12 cellular contexts compared by ENCODE assay signal in the genomic region with DNA sequence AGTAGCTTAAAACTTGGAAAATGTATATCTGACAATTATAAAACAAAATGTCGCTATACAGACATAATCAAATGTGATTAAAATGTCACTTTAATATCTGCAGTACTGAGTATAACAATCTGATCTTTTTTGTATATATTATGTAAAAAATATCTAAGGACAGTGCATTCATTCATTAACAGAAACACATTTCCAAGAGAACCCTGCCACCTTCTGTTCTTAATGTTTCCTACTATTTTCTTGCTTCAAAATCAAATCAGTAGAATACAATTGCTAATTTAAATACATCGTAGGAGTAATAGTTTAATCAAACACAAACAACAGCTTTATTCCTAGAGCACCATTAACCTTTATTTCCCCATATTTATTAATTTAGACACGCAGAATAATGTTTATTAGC.
DNase-seq lines count a peak whose midpoint lies in the region; ATAC-seq, FAIRE-seq and TF ChIP-seq lines count a peak whose summit lies in the region.
"Had no signal": no experiment of that assay in that cellular context is flagged by ENCODE, and none has a peak within 500 bp of the region (broad histone marks: within the 10 kb centered on the region; RNA-seq: fewer than 3 reads in every experiment).

No MANE protein-coding gene starts in this region.

- in situ Hi-C loops in KBM-7 (cut with MboI; ENCODE audit: low pct_unique_long_range_greater_than_20kb, low sequenced_read_pairs): no loop called here

- H3K4me1 ChIP-seq in DOHH2 (ENCODE audit: control insufficient read depth, low read length) (no peaks in the 10 kb centered on the region), uterus (no peaks in the 10 kb centered on the region), BE2C (no peaks in the 10 kb centered on the region)
- no peaks in the 10 kb centered on the region for H3K4me1 ChIP-seq in naive thymus-derived CD4-positive, alpha-beta T cell (ENCODE audit: control insufficient read depth in 2 of 2, insufficient read depth in 2 of 2, low read length in 2 of 2)

- CTCF ChIA-PET in naive thymus-derived CD4-positive, alpha-beta T cell (lab: Charles Lee): interaction anchor here (1.2 to 1.5 kb wide), 2 partner anchors 419 to 423 kb away, joined by 3 to 7 read pairs; no protein-coding TSS in a partner anchor

- H3K9me3 Mint-ChIP-seq in naive thymus-derived CD4-positive, alpha-beta T cell: no peaks in the 10 kb centered on the region
- H3K9me3 Mint-ChIP-seq: activated naive CD4-positive, alpha-beta T cell treated with anti-CD3 and anti-CD28 coated beads, Interleukin-2, amount 10 ng/mL, durations not matched to agents 7 days and 5 days had no signal

- H3K9me2 ChIP-seq in DOHH2 (replicated peaks; ENCODE audit: control insufficient read depth, low read length): no peaks in the 10 kb centered on the region

- H3K36me3 Mint-ChIP-seq in naive thymus-derived CD4-positive, alpha-beta T cell: no peaks in the 10 kb centered on the region
- H3K36me3 Mint-ChIP-seq: activated naive CD4-positive, alpha-beta T cell treated with anti-CD3 and anti-CD28 coated beads, Interleukin-2, amount 10 ng/mL, durations not matched to agents 7 days and 5 days had no signal

- H3F3A ChIP-seq in DOHH2 (ENCODE audit: control insufficient read depth, insufficient read depth): no peaks in the 10 kb centered on the region

- H3K27me3 ChIP-seq in DOHH2 (ENCODE audit: control insufficient read depth, low read length) (no peaks in the 10 kb centered on the region), bronchial epithelial cell (ENCODE audit: control insufficient read depth, insufficient read depth, low read length) (no peaks in the 10 kb centered on the region), uterus (no peaks in the 10 kb centered on the region), BE2C (no peaks in the 10 kb centered on the region)
- H3K27me3 ChIP-seq in naive thymus-derived CD4-positive, alpha-beta T cell (ENCODE audit: control insufficient read depth in 2 of 2, insufficient read depth in 2 of 2, low read length in 2 of 2): no peaks in the 10 kb centered on the region

- H3K4me3 ChIP-seq in DOHH2 (ENCODE audit: low read length) (no peak overlapping the region), bronchial epithelial cell (ENCODE audit: low read depth, low read length) (no peak overlapping the region), uterus (no peak overlapping the region), BE2C (ENCODE audit: low read depth, low read length) (no peak overlapping the region)
- H3K4me3 ChIP-seq in naive thymus-derived CD4-positive, alpha-beta T cell (ENCODE audit: low read length): no peak overlapping the region

- no peaks in the 10 kb centered on the region for H3K36me3 ChIP-seq in DOHH2 (ENCODE audit: control insufficient read depth, low read length)
- no peaks in the 10 kb centered on the region for H3K36me3 ChIP-seq in bronchial epithelial cell (ENCODE audit: control insufficient read depth, insufficient read depth, low read length)
- no peaks in the 10 kb centered on the region for H3K36me3 ChIP-seq in naive thymus-derived CD4-positive, alpha-beta T cell (ENCODE audit: control insufficient read depth in 2 of 3, insufficient read depth in 3 of 3, low read length in 3 of 3)
- no peaks in the 10 kb centered on the region for H3K36me3 ChIP-seq in uterus
- no peaks in the 10 kb centered on the region for H3K36me3 ChIP-seq in BE2C

- TF ChIP-seq CTCF in DOHH2 (IDR thresholded peaks at IDR 0.05; ENCODE audit: low read depth, low read length, poor library complexity, severe bottlenecking): peak; percentile 34
- TF ChIP-seq CTCF in bronchial epithelial cell (IDR thresholded peaks at IDR 0.05; ENCODE audit: insufficient read depth, low read length, severe bottlenecking): no peak
- TF ChIP-seq CTCF in uterus (IDR thresholded peaks at IDR 0.05): peak in 1 of 4 experiments; percentile 7
- TF ChIP-seq CTCF in BE2C (IDR thresholded peaks at IDR 0.05; ENCODE audit: low read depth, low read length): no peak

- no peaks in the 10 kb centered on the region for H4K20me1 ChIP-seq in DOHH2 (ENCODE audit: control insufficient read depth, insufficient read depth, low read depth, low read length)

- no peak for FAIRE-seq in bronchial epithelial cell (lab: Jason Lieb, UNC)

- no peak overlapping the region for H3K27ac Mint-ChIP-seq in naive thymus-derived CD4-positive, alpha-beta T cell
- H3K27ac Mint-ChIP-seq: activated naive CD4-positive, alpha-beta T cell treated with anti-CD3 and anti-CD28 coated beads, Interleukin-2, amount 10 ng/mL, durations not matched to agents 7 days and 5 days had no signal

- ATAC-seq in naive thymus-derived CD4-positive, alpha-beta T cell: no peak
- ATAC-seq in HG02571 (IDR thresholded peaks at IDR 0.05; ENCODE audit: unreplicated experiment) (no peak), HG03135 (IDR thresholded peaks at IDR 0.05; ENCODE audit: unreplicated experiment) (no peak)

- DNase-seq in KBM-7: peak; percentile 13
- peak; percentile 12 for DNase-seq in bronchial epithelial cell (ENCODE audit: low read depth)
- peak in 5 of 9 donors; percentile 4 to 20 (median 8) for DNase-seq in naive thymus-derived CD4-positive, alpha-beta T cell
- DNase-seq in uterus: no peak
- no peak for DNase-seq in BE2C
- DNase-seq: activated CD4-positive, alpha-beta T cell treated with anti-CD3 and anti-CD28 coated beads for 48 hours; activated naive CD4-positive, alpha-beta T cell treated with anti-CD3 and anti-CD28 coated beads, Interleukin-2, amount 10 ng/mL, durations not matched to agents 7 days and 5 days; NCI-H2029; Right ventricle myocardium superior had no signal

- intact Hi-C loops in naive thymus-derived CD4-positive, alpha-beta T cell (cut with micrococcal nuclease): loop anchor here (1.0 to 10.0 kb wide), 9 partner anchors 143 to 615 kb away; a partner anchor contains a TSS
- intact Hi-C loops in uterus (cut with DNase I; ENCODE audit: low total_unique reads): no loop called here

- H3K9me3 ChIP-seq in DOHH2 (ENCODE audit: control insufficient read depth, insufficient read depth, low read length) (no peaks in the 10 kb centered on the region), uterus (no peaks in the 10 kb centered on the region), BE2C (no peaks in the 10 kb centered on the region)
- H3K9me3 ChIP-seq in naive thymus-derived CD4-positive, alpha-beta T cell (ENCODE audit: control insufficient read depth in 2 of 3, low read length in 3 of 3): no peaks in the 10 kb centered on the region

- H3K79me2 ChIP-seq in DOHH2 (ENCODE audit: control insufficient read depth, low read length): no peaks in the 10 kb centered on the region

- POLR2A ChIA-PET in naive thymus-derived CD4-positive, alpha-beta T cell (lab: Charles Lee): no interaction called here

- peaks cover 0 to 2% (median 0%) of the 10 kb centered on the region in 5 donors for H3K27me3 Mint-ChIP-seq in naive thymus-derived CD4-positive, alpha-beta T cell
- H3K27me3 Mint-ChIP-seq: activated naive CD4-positive, alpha-beta T cell treated with anti-CD3 and anti-CD28 coated beads, Interleukin-2, amount 10 ng/mL, durations not matched to agents 7 days and 5 days had no signal

- H3K27ac ChIP-seq in DOHH2 (ENCODE audit: low read depth, low read length) (no peak overlapping the region), uterus (no peak overlapping the region)
- H3K27ac ChIP-seq in naive thymus-derived CD4-positive, alpha-beta T cell (ENCODE audit: low read depth, low read length): no peak overlapping the region

- H3K4me3 Mint-ChIP-seq in naive thymus-derived CD4-positive, alpha-beta T cell: no peak overlapping the region
- H3K4me3 Mint-ChIP-seq: activated naive CD4-positive, alpha-beta T cell treated with anti-CD3 and anti-CD28 coated beads, Interleukin-2, amount 10 ng/mL, durations not matched to agents 7 days and 5 days had no signal

- H3K4me2 ChIP-seq in DOHH2 (ENCODE audit: low read length): no peak overlapping the region

- TF ChIP-seq POLR2A in uterus (IDR thresholded peaks at IDR 0.05): no peak

- peaks cover 0 to 10% (median 9%) of the 10 kb centered on the region in 7 donors for H3K4me1 Mint-ChIP-seq in naive thymus-derived CD4-positive, alpha-beta T cell

Comparison
In these comparisons a context has a peak if more than half of its experiments do, and no peak if none do; other contexts are left out.
1. DNase-seq: peak in KBM-7 (single experiment), bronchial epithelial cell (single experiment) and naive thymus-derived CD4-positive, alpha-beta T cell (5 of 9); none in uterus (0 of 2) and BE2C (single experiment).